In genomic region chr3:58161435-58162398, GRCh38 we compare ENCODE assay signal across 9 cellular contexts. TPM values are rescaled to one million over a fixed set of nuclear protein-coding genes. Genes with fewer than 3 reads are reported as not detected.
DNase-seq lines count a peak whose midpoint lies in the region; ATAC-seq and TF ChIP-seq lines count a peak whose summit lies in the region.
"Had no signal": no experiment of that assay in that cellular context is flagged by ENCODE, and none has a peak within 500 bp of the region (broad histone marks: within the 10 kb centered on the region; RNA-seq: fewer than 3 reads in every experiment).

No MANE protein-coding gene starts in this region.

- H3K4me1 Mint-ChIP-seq in stimulated activated naive CD8-positive, alpha-beta T cell treated with anti-CD3 and anti-CD28 coated beads, Interleukin-15, Interleukin-2, amounts not matched to agents 100 ng/mL and 50 ng/mL, for 24 hours (ENCODE audit: low read depth) = peaks cover 4% of the 10 kb centered on the region
- no peaks in the 10 kb centered on the region for H3K4me1 Mint-ChIP-seq in endothelial cell (ENCODE audit: unreplicated experiment)
- peaks cover 0 to 1% of the 10 kb centered on the region in 2 donors for H3K4me1 Mint-ChIP-seq in stimulated activated naive B cell treated with anti-CD40 and anti-IgM and Interleukin-4, amounts not matched to agents 10 μg/mL and 1 μg/mL and 100 μg/mL, for 72 hours

- no peak overlapping the region for H3K4me3 Mint-ChIP-seq in stimulated activated naive CD8-positive, alpha-beta T cell treated with anti-CD3 and anti-CD28 coated beads, Interleukin-15, Interleukin-2, amounts not matched to agents 100 ng/mL and 50 ng/mL, for 24 hours
- H3K4me3 Mint-ChIP-seq in endothelial cell (ENCODE audit: unreplicated experiment) = no peak overlapping the region
- no peak overlapping the region for H3K4me3 Mint-ChIP-seq in stimulated activated naive B cell treated with anti-CD40 and anti-IgM and Interleukin-4, amounts not matched to agents 10 μg/mL and 1 μg/mL and 100 μg/mL, for 72 hours
- H3K4me3 Mint-ChIP-seq: activated T-cell treated with anti-CD3 and anti-CD28 coated beads, Interleukin-2, amount 50 U/mL, for 72 hours had no signal

- no peaks in the 10 kb centered on the region for H3K27me3 Mint-ChIP-seq in stimulated activated naive CD8-positive, alpha-beta T cell treated with anti-CD3 and anti-CD28 coated beads, Interleukin-15, Interleukin-2, amounts not matched to agents 100 ng/mL and 50 ng/mL, for 24 hours
- H3K27me3 Mint-ChIP-seq in endothelial cell (ENCODE audit: unreplicated experiment) = peaks cover 7% of the 10 kb centered on the region
- H3K27me3 Mint-ChIP-seq in stimulated activated naive B cell treated with anti-CD40 and anti-IgM and Interleukin-4, amounts not matched to agents 10 μg/mL and 1 μg/mL and 100 μg/mL, for 72 hours = no peaks in the 10 kb centered on the region

- H3K27ac Mint-ChIP-seq in stimulated activated naive CD8-positive, alpha-beta T cell treated with anti-CD3 and anti-CD28 coated beads, Interleukin-15, Interleukin-2, amounts not matched to agents 100 ng/mL and 50 ng/mL, for 24 hours = peak overlapping the region; percentile 65
- no peak overlapping the region for H3K27ac Mint-ChIP-seq in endothelial cell (ENCODE audit: unreplicated experiment)
- H3K27ac Mint-ChIP-seq in stimulated activated naive B cell treated with anti-CD40 and anti-IgM and Interleukin-4, amounts not matched to agents 10 μg/mL and 1 μg/mL and 100 μg/mL, for 72 hours = no peak overlapping the region
- H3K27ac Mint-ChIP-seq: activated T-cell treated with anti-CD3 and anti-CD28 coated beads, Interleukin-2, amount 50 U/mL, for 72 hours had no signal

- no peak for DNase-seq in stimulated activated naive CD8-positive, alpha-beta T cell treated with anti-CD3 and anti-CD28 coated beads, Interleukin-15, Interleukin-2, amounts not matched to agents 100 U/mL and 50 U/mL, for 24 hours
- DNase-seq in astrocyte of the hippocampus (ENCODE audit: low read depth, low spot score) (peak; percentile 94), left colon (peak; percentile 58 to 68), endothelial cell (ENCODE audit: low spot score) (no peak)
- no peak for DNase-seq in stimulated activated naive B cell treated with anti-CD40 and anti-IgM and Interleukin-4, amounts not matched to agents 10 μg/mL and 1 μg/mL and 100 μg/mL, for 72 hours
- DNase-seq in activated CD4-positive, CD25-positive, alpha-beta regulatory T cell (lab: John Stamatoyannopoulos, UW) = no peak
- DNase-seq: activated T-cell treated with anti-CD3 and anti-CD28 coated beads, Interleukin-2, amount 50 U/mL, for 72 hours had no signal

- intact Hi-C loops in left colon (cut with DNase I, micrococcal nuclease) = no loop called here

- no peak for ATAC-seq in stimulated activated naive CD8-positive, alpha-beta T cell treated with anti-CD3 and anti-CD28 coated beads, Interleukin-15, Interleukin-2, amounts not matched to agents 100 U/mL and 50 U/mL, for 24 hours
- ATAC-seq in left colon (peak; percentile 39), GM18867 (IDR thresholded peaks at IDR 0.05; ENCODE audit: unreplicated experiment) (no peak)
- ATAC-seq in stimulated activated naive B cell treated with anti-CD40 and anti-IgM and Interleukin-4, amounts not matched to agents 10 μg/mL and 1 μg/mL and 100 μg/mL, for 72 hours (replicated peaks) = no peak
- ATAC-seq: activated T-cell treated with anti-CD3 and anti-CD28 coated beads, Interleukin-2, amount 50 U/mL, for 72 hours had no signal

- no peak for TF ChIP-seq CTCF in endothelial cell (IDR thresholded peaks at IDR 0.05; ENCODE audit: unreplicated experiment)

- no peaks in the 10 kb centered on the region for H3K9me3 Mint-ChIP-seq in stimulated activated naive CD8-positive, alpha-beta T cell treated with anti-CD3 and anti-CD28 coated beads, Interleukin-15, Interleukin-2, amounts not matched to agents 100 ng/mL and 50 ng/mL, for 24 hours
- H3K9me3 Mint-ChIP-seq in endothelial cell (ENCODE audit: unreplicated experiment) = no peaks in the 10 kb centered on the region
- H3K9me3 Mint-ChIP-seq in stimulated activated naive B cell treated with anti-CD40 and anti-IgM and Interleukin-4, amounts not matched to agents 10 μg/mL and 1 μg/mL and 100 μg/mL, for 72 hours = peaks cover 3% of the 10 kb centered on the region in 2 donors
- H3K9me3 Mint-ChIP-seq: activated T-cell treated with anti-CD3 and anti-CD28 coated beads, Interleukin-2, amount 50 U/mL, for 72 hours had no signal

- H3K36me3 Mint-ChIP-seq in stimulated activated naive CD8-positive, alpha-beta T cell treated with anti-CD3 and anti-CD28 coated beads, Interleukin-15, Interleukin-2, amounts not matched to agents 100 ng/mL and 50 ng/mL, for 24 hours (ENCODE audit: low read depth) = peaks cover 20% of the 10 kb centered on the region
- H3K36me3 Mint-ChIP-seq in endothelial cell (ENCODE audit: low read depth, unreplicated experiment) = peaks cover 64% of the 10 kb centered on the region
- H3K36me3 Mint-ChIP-seq in stimulated activated naive B cell treated with anti-CD40 and anti-IgM and Interleukin-4, amounts not matched to agents 10 μg/mL and 1 μg/mL and 100 μg/mL, for 72 hours = peaks cover 23 to 32% of the 10 kb centered on the region in 2 donors

RNA-seq across cellular contexts. Expression of gene DNASE1L3, which starts 49.1 kb away (rescaled TPM):
- 1 to 10 TPM; 1.2 to 8.1 TPM for total RNA-seq in left colon
- total RNA-seq in endothelial cell (ENCODE audit: unreplicated experiment) = 1.6 TPM
- total RNA-seq: activated T-cell treated with anti-CD3 and anti-CD28 coated beads, Interleukin-2, amount 50 U/mL, for 72 hours had no signal

Comparison
In these comparisons a context has a peak if more than half of its experiments do, and no peak if none do; other contexts are left out.
1. DNase-seq: peak in astrocyte of the hippocampus (single experiment) and left colon (2 of 2); none in stimulated activated naive CD8-positive, alpha-beta T cell treated with anti-CD3 and anti-CD28 coated beads, Interleukin-15, Interleukin-2, amounts not matched to agents 100 U/mL and 50 U/mL, for 24 hours (single experiment), endothelial cell (single experiment), stimulated activated naive B cell treated with anti-CD40 and anti-IgM and Interleukin-4, amounts not matched to agents 10 μg/mL and 1 μg/mL and 100 μg/mL, for 72 hours (single experiment) and activated CD4-positive, CD25-positive, alpha-beta regulatory T cell (0 of 4).